ENCODE assay signal across 18 cellular contexts in genomic region chr5:122959740-122960450, GRCh38.
"Had no signal": no experiment of that assay in that cellular context is flagged by ENCODE, and none has a peak within 500 bp of the region (broad histone marks: within the 10 kb centered on the region; RNA-seq: fewer than 3 reads in every experiment).

No MANE protein-coding gene starts in this region.

- H3K27me3 Mint-ChIP-seq: activated naive CD4-positive, alpha-beta T cell treated with anti-CD3 and anti-CD28 coated beads, Interleukin-2, amount 50 U/mL, for 24 hours; type B pancreatic cell had no signal

- H3K27me3 ChIP-seq: foreskin keratinocyte, stomach had no signal

- DNase-seq: activated gamma-delta T cell; cerebellar nuclear complex; cortex of kidney; effector CD4-positive, alpha-beta T cell; foreskin keratinocyte; immature natural killer cell; kidney glomerular epithelial cell; left ventricle myocardium superior; mesenchymal stem cell; naive thymus-derived CD8-positive, alpha-beta T cell; stimulated activated CD4-positive, alpha-beta T cell treated with anti-CD3 and anti-CD28 coated beads, Interleukin-4, amount 100 ng/mL, for 1 hour; stomach; T1000 had no signal

- H3K9me3 Mint-ChIP-seq: immature natural killer cell; stimulated activated effector memory CD8-positive, alpha-beta T cell treated with anti-CD3 and anti-CD28 coated beads, Interleukin-12 subunit alpha, Interleukin-12 subunit beta, amount 100 ng/mL, for 72 hours had no signal

- H3K9ac ChIP-seq: parathyroid adenoma had no signal

- H3K4me1 ChIP-seq: foreskin keratinocyte, parathyroid adenoma, stomach had no signal

- H3K36me3 Mint-ChIP-seq: stimulated activated effector memory CD8-positive, alpha-beta T cell treated with anti-CD3 and anti-CD28 coated beads, Interleukin-12 subunit alpha, Interleukin-12 subunit beta, amount 100 ng/mL, for 72 hours had no signal

- H3K4me3 Mint-ChIP-seq: activated naive CD4-positive, alpha-beta T cell treated with anti-CD3 and anti-CD28 coated beads, Interleukin-2, amount 50 U/mL, for 24 hours; immature natural killer cell; naive thymus-derived CD8-positive, alpha-beta T cell; stimulated activated effector memory CD8-positive, alpha-beta T cell treated with anti-CD3 and anti-CD28 coated beads, Interleukin-12 subunit alpha, Interleukin-12 subunit beta, amount 100 ng/mL, for 72 hours; type B pancreatic cell had no signal

- H3K27ac ChIP-seq: foreskin keratinocyte, parathyroid adenoma, stomach had no signal

- H3K27ac Mint-ChIP-seq: activated naive CD4-positive, alpha-beta T cell treated with anti-CD3 and anti-CD28 coated beads, Interleukin-2, amount 50 U/mL, for 24 hours; immature natural killer cell; naive thymus-derived CD8-positive, alpha-beta T cell; stimulated activated effector memory CD8-positive, alpha-beta T cell treated with anti-CD3 and anti-CD28 coated beads, Interleukin-12 subunit alpha, Interleukin-12 subunit beta, amount 100 ng/mL, for 72 hours; type B pancreatic cell had no signal

- H3K4me1 Mint-ChIP-seq: activated naive CD4-positive, alpha-beta T cell treated with anti-CD3 and anti-CD28 coated beads, Interleukin-2, amount 50 U/mL, for 24 hours; immature natural killer cell; naive thymus-derived CD8-positive, alpha-beta T cell; stimulated activated effector memory CD8-positive, alpha-beta T cell treated with anti-CD3 and anti-CD28 coated beads, Interleukin-12 subunit alpha, Interleukin-12 subunit beta, amount 100 ng/mL, for 72 hours had no signal

- H3K4me3 ChIP-seq: smooth muscle cell, stomach had no signal
